1 cellular context compared by ENCODE assay signal in the genomic region with DNA sequence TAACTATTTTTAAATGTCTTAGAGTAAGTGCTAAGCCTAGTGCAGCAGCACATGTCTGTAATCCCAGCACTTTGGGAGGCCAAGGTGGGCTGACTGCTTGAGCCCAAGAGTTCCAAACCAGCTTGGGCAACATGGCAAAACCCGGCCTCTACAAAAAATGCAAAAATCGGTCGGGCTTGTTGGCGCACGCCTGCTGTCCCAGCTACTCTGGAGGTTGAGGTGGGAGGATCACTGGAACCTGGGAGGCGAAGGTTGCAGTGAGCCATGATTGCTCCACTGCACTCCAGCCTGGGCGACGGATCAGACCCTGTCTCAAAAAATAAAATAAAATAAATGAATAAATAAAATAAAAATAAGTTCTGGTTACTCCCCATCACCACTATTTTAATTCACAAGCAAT.
TF ChIP-seq lines count a peak whose summit lies in the region.

No MANE protein-coding gene starts in this region.

TF ChIP-seq in WTC11, 78 proteins besides CTCF, POLR2A, EP300 and RAD21:
- TF ChIP-seq CREM (CRISPR knock-in tag; IDR thresholded peaks at IDR 0.05) (no peak), JAZF1 (CRISPR knock-in tag; IDR thresholded peaks at IDR 0.05) (no peak)
- TF ChIP-seq, protein P1, sequence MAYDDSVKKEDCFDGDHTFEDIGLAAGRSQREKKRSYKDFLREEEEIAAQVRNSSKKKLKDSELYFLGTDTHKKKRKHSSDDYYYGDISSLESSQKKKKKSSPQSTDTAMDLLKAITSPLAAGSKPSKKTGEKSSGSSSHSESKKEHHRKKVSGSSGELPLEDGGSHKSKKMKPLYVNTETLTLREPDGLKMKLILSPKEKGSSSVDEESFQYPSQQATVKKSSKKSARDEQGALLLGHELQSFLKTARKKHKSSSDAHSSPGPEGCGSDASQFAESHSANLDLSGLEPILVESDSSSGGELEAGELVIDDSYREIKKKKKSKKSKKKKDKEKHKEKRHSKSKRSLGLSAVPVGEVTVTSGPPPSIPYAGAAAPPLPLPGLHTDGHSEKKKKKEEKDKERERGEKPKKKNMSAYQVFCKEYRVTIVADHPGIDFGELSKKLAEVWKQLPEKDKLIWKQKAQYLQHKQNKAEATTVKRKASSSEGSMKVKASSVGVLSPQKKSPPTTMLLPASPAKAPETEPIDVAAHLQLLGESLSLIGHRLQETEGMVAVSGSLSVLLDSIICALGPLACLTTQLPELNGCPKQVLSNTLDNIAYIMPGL (CRISPR knock-in tag; IDR thresholded peaks at IDR 0.05): no peak
- TF ChIP-seq, protein P2, sequence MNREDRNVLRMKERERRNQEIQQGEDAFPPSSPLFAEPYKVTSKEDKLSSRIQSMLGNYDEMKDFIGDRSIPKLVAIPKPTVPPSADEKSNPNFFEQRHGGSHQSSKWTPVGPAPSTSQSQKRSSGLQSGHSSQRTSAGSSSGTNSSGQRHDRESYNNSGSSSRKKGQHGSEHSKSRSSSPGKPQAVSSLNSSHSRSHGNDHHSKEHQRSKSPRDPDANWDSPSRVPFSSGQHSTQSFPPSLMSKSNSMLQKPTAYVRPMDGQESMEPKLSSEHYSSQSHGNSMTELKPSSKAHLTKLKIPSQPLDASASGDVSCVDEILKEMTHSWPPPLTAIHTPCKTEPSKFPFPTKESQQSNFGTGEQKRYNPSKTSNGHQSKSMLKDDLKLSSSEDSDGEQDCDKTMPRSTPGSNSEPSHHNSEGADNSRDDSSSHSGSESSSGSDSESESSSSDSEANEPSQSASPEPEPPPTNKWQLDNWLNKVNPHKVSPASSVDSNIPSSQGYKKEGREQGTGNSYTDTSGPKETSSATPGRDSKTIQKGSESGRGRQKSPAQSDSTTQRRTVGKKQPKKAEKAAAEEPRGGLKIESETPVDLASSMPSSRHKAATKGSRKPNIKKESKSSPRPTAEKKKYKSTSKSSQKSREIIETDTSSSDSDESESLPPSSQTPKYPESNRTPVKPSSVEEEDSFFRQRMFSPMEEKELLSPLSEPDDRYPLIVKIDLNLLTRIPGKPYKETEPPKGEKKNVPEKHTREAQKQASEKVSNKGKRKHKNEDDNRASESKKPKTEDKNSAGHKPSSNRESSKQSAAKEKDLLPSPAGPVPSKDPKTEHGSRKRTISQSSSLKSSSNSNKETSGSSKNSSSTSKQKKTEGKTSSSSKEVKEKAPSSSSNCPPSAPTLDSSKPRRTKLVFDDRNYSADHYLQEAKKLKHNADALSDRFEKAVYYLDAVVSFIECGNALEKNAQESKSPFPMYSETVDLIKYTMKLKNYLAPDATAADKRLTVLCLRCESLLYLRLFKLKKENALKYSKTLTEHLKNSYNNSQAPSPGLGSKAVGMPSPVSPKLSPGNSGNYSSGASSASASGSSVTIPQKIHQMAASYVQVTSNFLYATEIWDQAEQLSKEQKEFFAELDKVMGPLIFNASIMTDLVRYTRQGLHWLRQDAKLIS (CRISPR knock-in tag; IDR thresholded peaks at IDR 0.05; ENCODE audit: borderline replicate concordance): no peak
- TF ChIP-seq, protein P3, sequence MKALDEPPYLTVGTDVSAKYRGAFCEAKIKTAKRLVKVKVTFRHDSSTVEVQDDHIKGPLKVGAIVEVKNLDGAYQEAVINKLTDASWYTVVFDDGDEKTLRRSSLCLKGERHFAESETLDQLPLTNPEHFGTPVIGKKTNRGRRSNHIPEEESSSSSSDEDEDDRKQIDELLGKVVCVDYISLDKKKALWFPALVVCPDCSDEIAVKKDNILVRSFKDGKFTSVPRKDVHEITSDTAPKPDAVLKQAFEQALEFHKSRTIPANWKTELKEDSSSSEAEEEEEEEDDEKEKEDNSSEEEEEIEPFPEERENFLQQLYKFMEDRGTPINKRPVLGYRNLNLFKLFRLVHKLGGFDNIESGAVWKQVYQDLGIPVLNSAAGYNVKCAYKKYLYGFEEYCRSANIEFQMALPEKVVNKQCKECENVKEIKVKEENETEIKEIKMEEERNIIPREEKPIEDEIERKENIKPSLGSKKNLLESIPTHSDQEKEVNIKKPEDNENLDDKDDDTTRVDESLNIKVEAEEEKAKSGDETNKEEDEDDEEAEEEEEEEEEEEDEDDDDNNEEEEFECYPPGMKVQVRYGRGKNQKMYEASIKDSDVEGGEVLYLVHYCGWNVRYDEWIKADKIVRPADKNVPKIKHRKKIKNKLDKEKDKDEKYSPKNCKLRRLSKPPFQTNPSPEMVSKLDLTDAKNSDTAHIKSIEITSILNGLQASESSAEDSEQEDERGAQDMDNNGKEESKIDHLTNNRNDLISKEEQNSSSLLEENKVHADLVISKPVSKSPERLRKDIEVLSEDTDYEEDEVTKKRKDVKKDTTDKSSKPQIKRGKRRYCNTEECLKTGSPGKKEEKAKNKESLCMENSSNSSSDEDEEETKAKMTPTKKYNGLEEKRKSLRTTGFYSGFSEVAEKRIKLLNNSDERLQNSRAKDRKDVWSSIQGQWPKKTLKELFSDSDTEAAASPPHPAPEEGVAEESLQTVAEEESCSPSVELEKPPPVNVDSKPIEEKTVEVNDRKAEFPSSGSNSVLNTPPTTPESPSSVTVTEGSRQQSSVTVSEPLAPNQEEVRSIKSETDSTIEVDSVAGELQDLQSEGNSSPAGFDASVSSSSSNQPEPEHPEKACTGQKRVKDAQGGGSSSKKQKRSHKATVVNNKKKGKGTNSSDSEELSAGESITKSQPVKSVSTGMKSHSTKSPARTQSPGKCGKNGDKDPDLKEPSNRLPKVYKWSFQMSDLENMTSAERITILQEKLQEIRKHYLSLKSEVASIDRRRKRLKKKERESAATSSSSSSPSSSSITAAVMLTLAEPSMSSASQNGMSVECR (CRISPR knock-in tag; IDR thresholded peaks at IDR 0.05; ENCODE audit: borderline replicate concordance): no peak
TF ChIP-seq in WTC11: peak in this region for 0.
